Comparison of ENCODE assay signal across 22 cellular contexts in genomic region chr5:38640012-38640395, GRCh38.
DNase-seq lines count a peak whose midpoint lies in the region; ATAC-seq, FAIRE-seq and TF ChIP-seq lines count a peak whose summit lies in the region.
"Had no signal": no experiment of that assay in that cellular context is flagged by ENCODE, and none has a peak within 500 bp of the region (broad histone marks: within the 10 kb centered on the region; RNA-seq: fewer than 3 reads in every experiment).

No MANE protein-coding gene starts in this region.

- CTCF ChIA-PET in MCF 10A (lab: Yijun Ruan, JAX): no interaction called here

- H3K4me3 ChIP-seq in breast epithelium (no peak overlapping the region), bronchial epithelial cell (ENCODE audit: low read depth, low read length) (no peak overlapping the region)
- H3K4me3 ChIP-seq: Peyer's patch, right atrium auricular region, SK-N-MC had no signal

- H3K4me3 Mint-ChIP-seq in MCF 10A (ENCODE audit: unreplicated experiment): no peak overlapping the region
- H3K4me3 Mint-ChIP-seq: CD14-positive monocyte; IgD-negative memory B cell; stimulated activated naive B cell treated with anti-CD40 and anti-IgM and Interleukin-4, amounts not matched to agents 10 μg/mL and 1 μg/mL and 100 μg/mL, for 72 hours had no signal

- H3K27me3 ChIP-seq in breast epithelium (no peaks in the 10 kb centered on the region), bronchial epithelial cell (ENCODE audit: control insufficient read depth, insufficient read depth, low read length) (no peaks in the 10 kb centered on the region)
- H3K27me3 ChIP-seq: neutrophil, Peyer's patch, right atrium auricular region had no signal

- no peak for FAIRE-seq in bronchial epithelial cell (lab: Jason Lieb, UNC)
- peak; percentile 52 for FAIRE-seq in urothelium cell line (lab: Jason Lieb, UNC)
- FAIRE-seq: GM18507 had no signal

- H3K4me1 Mint-ChIP-seq in MCF 10A (ENCODE audit: insufficient read depth, unreplicated experiment): peaks cover 4% of the 10 kb centered on the region
- H3K4me1 Mint-ChIP-seq: CD14-positive monocyte; IgD-negative memory B cell; stimulated activated naive B cell treated with anti-CD40 and anti-IgM and Interleukin-4, amounts not matched to agents 10 μg/mL and 1 μg/mL and 100 μg/mL, for 72 hours had no signal

- H3K36me3 ChIP-seq in breast epithelium: no peaks in the 10 kb centered on the region
- H3K36me3 ChIP-seq in bronchial epithelial cell (ENCODE audit: control insufficient read depth, insufficient read depth, low read length): no peaks in the 10 kb centered on the region
- H3K36me3 ChIP-seq: neutrophil, Peyer's patch, right atrium auricular region had no signal

- H3K27me3 Mint-ChIP-seq in MCF 10A (ENCODE audit: insufficient read depth, unreplicated experiment): peaks cover 22% of the 10 kb centered on the region
- H3K27me3 Mint-ChIP-seq: stimulated activated naive B cell treated with anti-CD40 and anti-IgM and Interleukin-4, amounts not matched to agents 10 μg/mL and 1 μg/mL and 100 μg/mL, for 72 hours had no signal

- no peak for TF ChIP-seq POLR2A in breast epithelium (IDR thresholded peaks at IDR 0.05)

- intact Hi-C loops in MCF 10A (cut with micrococcal nuclease) (no loop called here), breast epithelium (cut with DNase I; ENCODE audit: low total_unique reads) (loop anchor here (10.0 kb wide), 1 partner anchor 45 kb away; no protein-coding TSS in a partner anchor)

- no peaks in the 10 kb centered on the region for H3K9me3 ChIP-seq in breast epithelium
- H3K9me3 ChIP-seq: neutrophil, Peyer's patch, right atrium auricular region had no signal

- H3K36me3 Mint-ChIP-seq in MCF 10A (ENCODE audit: insufficient read depth, unreplicated experiment): no peaks in the 10 kb centered on the region
- H3K36me3 Mint-ChIP-seq: CD14-positive monocyte; IgD-negative memory B cell; stimulated activated naive B cell treated with anti-CD40 and anti-IgM and Interleukin-4, amounts not matched to agents 10 μg/mL and 1 μg/mL and 100 μg/mL, for 72 hours had no signal

- H3K27ac Mint-ChIP-seq in MCF 10A (ENCODE audit: low read depth, unreplicated experiment): no peak overlapping the region
- H3K27ac Mint-ChIP-seq: CD14-positive monocyte; IgD-negative memory B cell; stimulated activated naive B cell treated with anti-CD40 and anti-IgM and Interleukin-4, amounts not matched to agents 10 μg/mL and 1 μg/mL and 100 μg/mL, for 72 hours had no signal

- POLR2A ChIA-PET in MCF 10A (lab: Yijun Ruan, JAX): no interaction called here

- peaks cover 8% of the 10 kb centered on the region for H3K9me3 Mint-ChIP-seq in MCF 10A (ENCODE audit: unreplicated experiment)

- no TSS peak for BruUV-seq in MCF 10A (replicated peaks; lab: Mats Ljungman, UMichigan)

- peaks cover 0 to 5% of the 10 kb centered on the region in 2 donors for H3K4me1 ChIP-seq in breast epithelium
- H3K4me1 ChIP-seq: foreskin keratinocyte, Peyer's patch, right atrium auricular region had no signal

- DNase-seq in MCF 10A (ENCODE audit: unreplicated experiment) (peak; percentile 5), breast epithelium (ENCODE audit: low spot score in 2 of 2) (no peak), bronchial epithelial cell (ENCODE audit: low read depth) (peak; percentile 13), iris pigment epithelial cell (ENCODE audit: low read depth) (peak; percentile 81), urothelium cell line (ENCODE audit: low spot score) (no peak), NCI-H345 (lab: John Stamatoyannopoulos, UW) (no peak)
- no peak for DNase-seq in activated CD4-positive, alpha-beta T cell treated with anti-CD3 and anti-CD28 coated beads for 1 hour
- DNase-seq: DMS79 treated with DMSO at 0.1 percent for 48 hours; effector memory CD4-positive, alpha-beta T cell; foreskin keratinocyte; MV-4-11; NCI-H2081; Peyer's patch; stimulated activated naive B cell treated with anti-CD40 and anti-IgM and Interleukin-4, amounts not matched to agents 10 μg/mL and 1 μg/mL and 100 μg/mL, for 72 hours; T1000 had no signal

- ATAC-seq in GM18517 (IDR thresholded peaks at IDR 0.05; ENCODE audit: unreplicated experiment): no peak
- ATAC-seq: foreskin keratinocyte; stimulated activated naive B cell treated with anti-CD40 and anti-IgM and Interleukin-4, amounts not matched to agents 10 μg/mL and 1 μg/mL and 100 μg/mL, for 72 hours had no signal

- no peak for TF ChIP-seq CTCF in MCF 10A (IDR thresholded peaks at IDR 0.05; ENCODE audit: unreplicated experiment)
- TF ChIP-seq CTCF in breast epithelium (IDR thresholded peaks at IDR 0.05): no peak
- TF ChIP-seq CTCF in bronchial epithelial cell (IDR thresholded peaks at IDR 0.05; ENCODE audit: insufficient read depth, low read length, severe bottlenecking): no peak

- H3K27ac ChIP-seq in breast epithelium: no peak overlapping the region
- H3K27ac ChIP-seq: foreskin keratinocyte, neutrophil, Peyer's patch, right atrium auricular region, SK-N-MC had no signal

Comparison
In these comparisons a context has a peak if more than half of its experiments do, and no peak if none do; other contexts are left out.
1. DNase-seq: peak in MCF 10A (single experiment), bronchial epithelial cell (single experiment) and iris pigment epithelial cell (single experiment); none in breast epithelium (0 of 2), urothelium cell line (single experiment), activated CD4-positive, alpha-beta T cell treated with anti-CD3 and anti-CD28 coated beads for 1 hour (single experiment) and NCI-H345 (single experiment).